Comparison of ENCODE assay signal across 24 cellular contexts in genomic region chr14:23122086-23122485, GRCh38. TPM values are rescaled to one million over a fixed set of nuclear protein-coding genes. Genes with fewer than 3 reads are reported as not detected.
DNase-seq lines count a peak whose midpoint lies in the region; ATAC-seq and TF ChIP-seq lines count a peak whose summit lies in the region.
"Had no signal": no experiment of that assay in that cellular context is flagged by ENCODE, and none has a peak within 500 bp of the region (broad histone marks: within the 10 kb centered on the region; RNA-seq: fewer than 3 reads in every experiment).

No MANE protein-coding gene starts in this region.

- H3K9me1 ChIP-seq in IMR-90 (ENCODE audit: insufficient read depth, low read length): no peaks in the 10 kb centered on the region

- intact Hi-C loops in IMR-90 (cut with micrococcal nuclease) (no loop called here), activated B cell treated with CpG ODN at 0.5 μM for 24 hours (cut with micrococcal nuclease) (loop anchor here (5.0 to 10.0 kb wide), 2 partner anchors 343 to 435 kb away; partner anchors contain the start of genes NGDN and THTPA), stomach (cut with DNase I; ENCODE audit: low total_unique reads) (loop anchor here (5.0 kb wide), 1 partner anchor 65 kb away; no protein-coding TSS in a partner anchor)

- H3K27me3 Mint-ChIP-seq in activated B cell treated with CpG ODN at 0.5 μM for 24 hours (no peaks in the 10 kb centered on the region), nephron (ENCODE audit: low read depth) (peaks cover 6% of the 10 kb centered on the region)
- H3K27me3 Mint-ChIP-seq: activated CD8-positive, alpha-beta memory T cell treated with anti-CD3 and anti-CD28 coated beads, Interleukin-2, amount 10 ng/mL, durations not matched to agents 7 days and 5 days; activated naive CD8-positive, alpha-beta T cell treated with anti-CD3 and anti-CD28 coated beads for 36 hours; CD4-positive, alpha-beta T cell had no signal

- dilution Hi-C loops in IMR-90 (cut with HindIII; ENCODE audit: low sequenced_read_pairs, unreplicated experiment): no loop called here

- H2BK20ac ChIP-seq in IMR-90 (ENCODE audit: low read depth, low read length): no peak overlapping the region

- in situ Hi-C loops in IMR-90 (cut with MboI; ENCODE audit: low sequenced_read_pairs) (no loop called here), KBM-7 (cut with MboI; ENCODE audit: low pct_unique_long_range_greater_than_20kb, low sequenced_read_pairs) (no loop called here)

- no peak overlapping the region for H4K91ac ChIP-seq in IMR-90 (ENCODE audit: insufficient read depth, low read depth, low read length)

- H3K4me3 Mint-ChIP-seq in activated B cell treated with CpG ODN at 0.5 μM for 24 hours (no peak overlapping the region), nephron (no peak overlapping the region)
- H3K4me3 Mint-ChIP-seq: activated CD4-positive, alpha-beta T cell treated with anti-CD3 and anti-CD28 coated beads, Interleukin-2, amount 10 ng/mL, durations not matched to agents 24 days and 14 days; activated CD8-positive, alpha-beta memory T cell treated with anti-CD3 and anti-CD28 coated beads, Interleukin-2, amount 10 ng/mL, durations not matched to agents 7 days and 5 days; activated naive CD8-positive, alpha-beta T cell treated with anti-CD3 and anti-CD28 coated beads for 36 hours; CD4-positive, alpha-beta T cell had no signal

- H3K4me1 Mint-ChIP-seq in activated B cell treated with CpG ODN at 0.5 μM for 24 hours: peaks cover 36% of the 10 kb centered on the region
- H3K4me1 Mint-ChIP-seq in nephron: peaks cover 35% of the 10 kb centered on the region

- no peak overlapping the region for H3K23ac ChIP-seq in IMR-90 (ENCODE audit: low read depth, low read length)

- no peak overlapping the region for H4K8ac ChIP-seq in IMR-90 (ENCODE audit: low read depth in 2 of 2, low read length in 2 of 2)

- no peak overlapping the region for H2BK5ac ChIP-seq in IMR-90 (ENCODE audit: low read depth, low read length, poor library complexity, severe bottlenecking)

- H3K4ac ChIP-seq in IMR-90 (ENCODE audit: low read depth, low read length): no peak overlapping the region

- no peak for TF ChIP-seq CTCF in IMR-90 (conservative IDR thresholded peaks at IDR 0.05; ENCODE audit: low read depth, low read length)
- no peak for TF ChIP-seq CTCF in activated B cell treated with CpG ODN at 0.5 μM for 24 hours (IDR thresholded peaks at IDR 0.05)
- no peak for TF ChIP-seq CTCF in nephron (IDR thresholded peaks at IDR 0.05; ENCODE audit: unreplicated experiment in 3 of 3)
- TF ChIP-seq CTCF in stomach (IDR thresholded peaks at IDR 0.05): no peak

- no peak for TF ChIP-seq EP300 in stomach (IDR thresholded peaks at IDR 0.05)

- H3K9ac ChIP-seq in IMR-90 (ENCODE audit: low read depth, low read length): no peak overlapping the region

- no peaks in the 10 kb centered on the region for H3K9me3 ChIP-seq in IMR-90 (ENCODE audit: control insufficient read depth, insufficient read depth, low read length)
- H3K9me3 ChIP-seq in stomach: no peaks in the 10 kb centered on the region
- H3K9me3 ChIP-seq: left lung had no signal

- no TSS peak for BruUV-seq in IMR-90 (replicated peaks; lab: Mats Ljungman, UMichigan)

- CTCF ChIA-PET in IMR-90 (lab: Yijun Ruan, JAX): interaction anchor here (0.6 to 2.7 kb wide), 6 partner anchors 9 to 1310 kb away, joined by 3 to 76 read pairs (median 10); partner anchors contain the start of gene SLC7A8
- CTCF ChIA-PET in activated B cell treated with CpG ODN at 0.5 μM for 24 hours (lab: Charles Lee): interaction anchor here (1.0 to 5.2 kb wide), 8 partner anchors 8 to 436 kb away, joined by 3 to 162 read pairs (median 14); partner anchors contain the start of genes PABPN1 and SLC7A8

- 0 out of 2 replicates have a peak, but pooled peaks cover 3% of the 10 kb centered on the region for H3K4me1 ChIP-seq in IMR-90 (ENCODE audit: control insufficient read depth, insufficient read depth, low read length)
- H3K4me1 ChIP-seq in stomach: peaks cover 9 to 57% (median 21%) of the 10 kb centered on the region in 4 donors

- no peak for TF ChIP-seq RAD21 in IMR-90 (IDR thresholded peaks at IDR 0.05; ENCODE audit: low read length)

- peak overlapping the region; percentile 89 for H3K27ac Mint-ChIP-seq in activated B cell treated with CpG ODN at 0.5 μM for 24 hours
- peak overlapping the region; percentile 92 to 96 (median 95) for H3K27ac Mint-ChIP-seq in nephron
- H3K27ac Mint-ChIP-seq: activated CD4-positive, alpha-beta T cell treated with anti-CD3 and anti-CD28 coated beads, Interleukin-2, amount 10 ng/mL, durations not matched to agents 24 days and 14 days had no signal

- no peak overlapping the region for H4K5ac ChIP-seq in IMR-90 (ENCODE audit: low read depth, low read length)

- no peak overlapping the region for H2BK15ac ChIP-seq in IMR-90 (ENCODE audit: low read depth, low read length)

- DNase-seq in IMR-90: no peak
- DNase-seq in activated B cell treated with CpG ODN at 0.5 μM for 24 hours: no peak
- no peak for DNase-seq in stomach
- no peak for DNase-seq in KBM-7
- no peak for DNase-seq in H7
- DNase-seq: activated naive CD8-positive, alpha-beta T cell treated with anti-CD3 and anti-CD28 coated beads for 36 hours; CD4-positive, alpha-beta T cell; cerebellar nuclear complex; midbrain; NCI-H1105; NCI-H2029; NCI-H2227 treated with DMSO at 0.1 percent for 48 hours had no signal

- H3K4me3 ChIP-seq in IMR-90 (ENCODE audit: insufficient read depth, low read depth, low read length) (no peak overlapping the region), stomach (no peak overlapping the region), H7 (ENCODE audit: insufficient read depth, low read depth, low read length) (no peak overlapping the region)
- H3K4me3 ChIP-seq: left lung, skin epidermis had no signal

- H2AK5ac ChIP-seq in IMR-90 (ENCODE audit: low read depth, low read length): no peak overlapping the region

- no peak overlapping the region for H3K14ac ChIP-seq in IMR-90 (replicated peaks; ENCODE audit: low read depth, low read length)

- H3K79me1 ChIP-seq in IMR-90 (ENCODE audit: low read depth in 1 of 2, low read length in 2 of 2): no peaks in the 10 kb centered on the region

- no CpG with 5 or more reads among the region's 6 CpGs for WGBS in IMR-90 (ENCODE audit: extremely low coverage in 2 of 2, insufficient read length in 1 of 2), 2 experiments
- 84 to 98% (median 91%) methylated on average over 6 of the region's 6 CpGs for WGBS in stomach, 5 donors

- H3K4me2 ChIP-seq in IMR-90 (ENCODE audit: low read depth, low read length): no peak overlapping the region

- H3K36me3 Mint-ChIP-seq in activated B cell treated with CpG ODN at 0.5 μM for 24 hours (ENCODE audit: low read depth): no peaks in the 10 kb centered on the region
- H3K36me3 Mint-ChIP-seq in nephron (ENCODE audit: low read depth): peaks cover 9% of the 10 kb centered on the region
- H3K36me3 Mint-ChIP-seq: activated CD8-positive, alpha-beta memory T cell treated with anti-CD3 and anti-CD28 coated beads, Interleukin-2, amount 10 ng/mL, durations not matched to agents 7 days and 5 days; activated naive CD8-positive, alpha-beta T cell treated with anti-CD3 and anti-CD28 coated beads for 36 hours; natural killer cell treated with Interleukin-12 subunit alpha and Interleukin-12 subunit beta and Interleukin-15 and Interleukin-18, amount 100 ng/mL, for 72 hours had no signal

- H3K27me3 ChIP-seq in IMR-90 (ENCODE audit: control insufficient read depth, insufficient read depth, low read length) (peaks cover under 1% of the 10 kb centered on the region; the same call in 1 of the 2 replicates), stomach (peaks cover 0 to 15% (median 0%) of the 10 kb centered on the region in 3 donors), H7 (ENCODE audit: control insufficient read depth, insufficient read depth, low read length) (no peaks in the 10 kb centered on the region)
- H3K27me3 ChIP-seq: left lung had no signal

- H2AK9ac ChIP-seq in IMR-90 (replicated peaks; ENCODE audit: low read depth, low read length, poor library complexity): no peak overlapping the region

- H3K9me3 Mint-ChIP-seq in activated B cell treated with CpG ODN at 0.5 μM for 24 hours: no peaks in the 10 kb centered on the region
- H3K9me3 Mint-ChIP-seq in nephron: no peaks in the 10 kb centered on the region
- H3K9me3 Mint-ChIP-seq: activated CD4-positive, alpha-beta T cell treated with anti-CD3 and anti-CD28 coated beads, Interleukin-2, amount 10 ng/mL, durations not matched to agents 24 days and 14 days; activated naive CD8-positive, alpha-beta T cell treated with anti-CD3 and anti-CD28 coated beads for 36 hours; CD4-positive, alpha-beta T cell; natural killer cell treated with Interleukin-12 subunit alpha and Interleukin-12 subunit beta and Interleukin-15 and Interleukin-18, amount 100 ng/mL, for 72 hours had no signal

- H3K56ac ChIP-seq in IMR-90 (ENCODE audit: extremely low read depth, insufficient read depth, low read length): no peak overlapping the region

- H4K20me1 ChIP-seq in IMR-90 (ENCODE audit: insufficient read depth, low read length): no peaks in the 10 kb centered on the region

- H2AFZ ChIP-seq in IMR-90 (replicated peaks; ENCODE audit: low read length, poor library complexity): peak overlapping the region; percentile 28

- no peak overlapping the region for H2BK120ac ChIP-seq in IMR-90 (ENCODE audit: low read depth, low read length)

- H3K27ac ChIP-seq in IMR-90 (ENCODE audit: insufficient read depth, low read length): no peak overlapping the region
- peak overlapping the region in 4 of 5 donors; percentile 48 to 73 (median 56) for H3K27ac ChIP-seq in stomach
- H3K27ac ChIP-seq: left lung had no signal

- TF ChIP-seq POLR2A in IMR-90 (IDR thresholded peaks at IDR 0.05; ENCODE audit: low read depth, low read length): no peak
- TF ChIP-seq POLR2A in stomach (IDR thresholded peaks at IDR 0.05): no peak

- POLR2A ChIA-PET in IMR-90 (lab: Charles Lee; ENCODE audit: unreplicated experiment): no interaction called here
- POLR2A ChIA-PET in activated B cell treated with CpG ODN at 0.5 μM for 24 hours (lab: Charles Lee): interaction anchor here (1.9 to 5.6 kb wide), 3 partner anchors 27 to 199 kb away, joined by 7 to 50 read pairs (median 18); partner anchors contain the start of genes ACIN1, C14orf119 and PABPN1

- no peak overlapping the region for H3K18ac ChIP-seq in IMR-90 (ENCODE audit: low read depth, low read length)

- H3K36me3 ChIP-seq in IMR-90 (ENCODE audit: control insufficient read depth, insufficient read depth, low read length): no peaks in the 10 kb centered on the region
- peaks cover 0 to 13% (median 10%) of the 10 kb centered on the region in 4 donors for H3K36me3 ChIP-seq in stomach
- peaks cover 4% of the 10 kb centered on the region for H3K36me3 ChIP-seq in H7 (replicated peaks; ENCODE audit: control insufficient read depth, insufficient read depth, low read length)

- ATAC-seq in IMR-90 (ENCODE audit: low read depth) (no peak), activated B cell treated with CpG ODN at 0.5 μM for 24 hours (ENCODE audit: low read depth) (no peak), HG03045 (IDR thresholded peaks at IDR 0.05; ENCODE audit: unreplicated experiment) (no peak)
- ATAC-seq: activated CD8-positive, alpha-beta memory T cell treated with anti-CD3 and anti-CD28 coated beads, Interleukin-2, amount 10 ng/mL, durations not matched to agents 7 days and 5 days had no signal

RNA-seq across cellular contexts. Expression of gene CEBPE, which starts 3.0 kb away (rescaled TPM):
- total RNA-seq in IMR-90 (2012; rRNA removed) (not detected in 2 replicates), activated B cell treated with CpG ODN at 0.5 μM for 24 hours (0.17 and 0.20 TPM in 2 replicates), stomach (not detected)
- polyA plus RNA-seq in IMR-90 (2012; rRNA removed) (0.05 TPM in 1 of 2 replicates, not detected in the other), stomach (under 1 TPM in 1 of 3 donors, not detected in 2; 0.37 TPM)
- not detected in 2 replicates for polyA plus RNA-seq in IMR-90 (2012; cell fraction: cytosol; rRNA removed)
- polyA plus RNA-seq in IMR-90 (2012; cell fraction: nucleus; rRNA removed; ENCODE audit: low replicate concordance): not detected in 2 replicates
- 0.44 TPM in 1 of 2 replicates, not detected in the other for total RNA-seq in H7 (2014; rRNA removed; shearing (Covaris generic))
- total RNA-seq: CD4-positive, alpha-beta T cell; epithelial cell of proximal tubule; M059J; natural killer cell treated with Interleukin-12 subunit alpha and Interleukin-12 subunit beta and Interleukin-15 and Interleukin-18, amount 100 ng/mL, for 72 hours; pulmonary artery endothelial cell; RPMI7951 had no signal

RNA-seq across cellular contexts. Expression of gene CIROP, which starts 17.3 kb away (rescaled TPM):
- 0.28 and 0.36 TPM in 2 replicates for total RNA-seq in IMR-90 (2012; rRNA removed)
- 0.31 and 0.37 TPM in 2 replicates for polyA plus RNA-seq in IMR-90 (2012; rRNA removed)
- 0.23 and 0.43 TPM in 2 replicates for polyA plus RNA-seq in IMR-90 (2012; cell fraction: cytosol; rRNA removed)
- polyA plus RNA-seq in IMR-90 (2012; cell fraction: nucleus; rRNA removed; ENCODE audit: low replicate concordance): 1.3 and 1.8 TPM in 2 replicates
- not detected in 2 replicates for total RNA-seq in activated B cell treated with CpG ODN at 0.5 μM for 24 hours
- not detected for total RNA-seq in stomach
- polyA plus RNA-seq in stomach: not detected
- 0.42 TPM in 1 of 2 replicates, not detected in the other for total RNA-seq in H7 (2014; rRNA removed; shearing (Covaris generic))
- total RNA-seq: activated CD4-positive, alpha-beta T cell treated with anti-CD3 and anti-CD28 coated beads, Interleukin-2, amount 10 ng/mL, durations not matched to agents 24 days and 14 days; activated CD8-positive, alpha-beta memory T cell treated with anti-CD3 and anti-CD28 coated beads, Interleukin-2, amount 10 ng/mL, durations not matched to agents 7 days and 5 days; activated naive CD8-positive, alpha-beta T cell treated with anti-CD3 and anti-CD28 coated beads for 36 hours; CD4-positive, alpha-beta T cell; epithelial cell of proximal tubule; left lung; M059J; natural killer cell treated with Interleukin-12 subunit alpha and Interleukin-12 subunit beta and Interleukin-15 and Interleukin-18, amount 100 ng/mL, for 72 hours; pulmonary artery endothelial cell; RPMI7951; T-helper 2 cell treated with Interferon-gamma antibody and Interleukin-4, amounts not matched to agents 100 ng/mL and 5 ng/mL, for 36 hours had no signal

RNA-seq across cellular contexts. Expression of gene C14orf119, which starts 26.8 kb away (rescaled TPM):
- 61.9 and 83.7 TPM in 2 replicates for total RNA-seq in IMR-90 (2012; rRNA removed)
- 74.0 and 86.3 TPM in 2 replicates for polyA plus RNA-seq in IMR-90 (2012; rRNA removed)
- 36.7 and 38.7 TPM in 2 replicates for polyA plus RNA-seq in IMR-90 (2012; cell fraction: cytosol; rRNA removed)
- 13.9 and 46.2 TPM in 2 replicates for polyA plus RNA-seq in IMR-90 (2012; cell fraction: nucleus; rRNA removed; ENCODE audit: low replicate concordance)
- 35.3 and 36.0 TPM in 2 replicates for total RNA-seq in activated B cell treated with CpG ODN at 0.5 μM for 24 hours
- 10 to 100 TPM in 2 of 5 donors, 1 to 10 TPM in 2, not detected in 1; 1.8 to 25.2 (median 14.0) TPM for total RNA-seq in stomach
- 10 to 100 TPM; 27.4 to 51.8 (median 49.8) TPM for polyA plus RNA-seq in stomach
- 73.7 and 97.8 TPM in 2 replicates for total RNA-seq in H7 (2014; rRNA removed; shearing (Covaris generic))

RNA-seq across cellular contexts. Expression of gene ACIN1, which starts 27.1 kb away (rescaled TPM):
- 71.9 and 73.8 TPM in 2 replicates for total RNA-seq in IMR-90 (2012; rRNA removed)
- 167 and 185 TPM in 2 replicates for polyA plus RNA-seq in IMR-90 (2012; rRNA removed)
- polyA plus RNA-seq in IMR-90 (2012; cell fraction: cytosol; rRNA removed): 47.0 and 54.1 TPM in 2 replicates
- 631 and 1,195 TPM in 2 replicates for polyA plus RNA-seq in IMR-90 (2012; cell fraction: nucleus; rRNA removed; ENCODE audit: low replicate concordance)
- total RNA-seq in activated B cell treated with CpG ODN at 0.5 μM for 24 hours: 238 and 263 TPM in 2 replicates
- 100 to 1,000 TPM; 114 to 232 (median 123) TPM for total RNA-seq in stomach
- polyA plus RNA-seq in stomach: 10 to 100 TPM; 37.1 to 86.4 (median 52.7) TPM
- 83.4 and 89.5 TPM in 2 replicates for total RNA-seq in H7 (2014; rRNA removed; shearing (Covaris generic))
